ENCODE assay signal across 25 cellular contexts in the genomic region with DNA sequence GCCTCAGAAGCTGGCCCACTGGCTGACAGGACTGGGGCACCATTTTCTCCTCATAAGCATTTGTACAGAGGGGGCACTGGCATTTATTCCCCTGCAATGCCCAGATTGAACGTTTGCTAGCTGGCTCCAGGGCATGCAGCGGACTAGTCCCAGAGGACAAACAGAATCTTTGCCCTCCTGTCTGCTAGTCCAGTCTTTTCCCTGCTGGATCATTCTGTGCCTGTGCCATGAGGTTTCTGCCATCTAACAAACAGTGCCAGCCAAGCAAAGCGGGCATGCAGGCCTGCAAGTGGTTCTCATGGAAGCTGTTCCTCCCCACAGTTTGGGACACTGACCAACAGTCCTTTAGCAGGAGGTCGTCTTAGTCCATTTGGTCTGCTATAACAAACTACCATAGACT. TPM values are rescaled to one million over a fixed set of nuclear protein-coding genes. Genes with fewer than 3 reads are reported as not detected.
DNase-seq lines count a peak whose midpoint lies in the region; ATAC-seq, FAIRE-seq and TF ChIP-seq lines count a peak whose summit lies in the region.
"Had no signal": no experiment of that assay in that cellular context is flagged by ENCODE, and none has a peak within 500 bp of the region (broad histone marks: within the 10 kb centered on the region; RNA-seq: fewer than 3 reads in every experiment).

No MANE protein-coding gene starts in this region.

- peaks cover 6% of the 10 kb centered on the region for H3K36me3 Mint-ChIP-seq in natural killer cell
- H3K36me3 Mint-ChIP-seq in natural killer cell treated with Interleukin-12 subunit alpha and Interleukin-12 subunit beta and Interleukin-15 and Interleukin-18, amount 100 ng/mL, for 72 hours: peaks cover 14% of the 10 kb centered on the region
- peaks cover 16 to 36% of the 10 kb centered on the region in 2 donors for H3K36me3 Mint-ChIP-seq in naive B cell

- DNase-seq in natural killer cell: no peak
- no peak for DNase-seq in natural killer cell treated with Interleukin-12 subunit alpha and Interleukin-12 subunit beta and Interleukin-15 and Interleukin-18, amount 100 ng/mL, for 72 hours (ENCODE audit: low spot score)
- DNase-seq in bronchial epithelial cell (ENCODE audit: low read depth): no peak
- no peak for DNase-seq in naive B cell
- no peak for DNase-seq in DMS53 treated with DMSO at 0.1 percent for 48 hours (lab: John Stamatoyannopoulos, UW; ENCODE audit: unreplicated experiment)
- DNase-seq in GF-D8 (lab: John Stamatoyannopoulos, UW): no peak
- DNase-seq: Caco-2, DMS 273 treated with DMSO at 0.1 percent for 48 hours, DND-41, GOT3, IMR-90, NCI-H1105, NCI-H146, NCI-H2029, NCI-H2227 treated with DMSO at 0.1 percent for 48 hours, NCI-H510A treated with DMSO at 0.1 percent for 48 hours, NCI-H748 treated with DMSO at 0.1 percent for 48 hours, PC-9, RPMI8226, SHP77 had no signal

- no peaks in the 10 kb centered on the region for H3K27me3 Mint-ChIP-seq in natural killer cell (ENCODE audit: low read depth in 2 of 2)
- H3K27me3 Mint-ChIP-seq in natural killer cell treated with Interleukin-12 subunit alpha and Interleukin-12 subunit beta and Interleukin-15 and Interleukin-18, amount 100 ng/mL, for 72 hours: no peaks in the 10 kb centered on the region
- H3K27me3 Mint-ChIP-seq in naive B cell: no peaks in the 10 kb centered on the region

- FAIRE-seq in bronchial epithelial cell (lab: Jason Lieb, UNC): peak; percentile 64
- FAIRE-seq: A204.1, GM12891, HTR-8/SVneo had no signal

- peaks cover 5% of the 10 kb centered on the region for H3K36me3 ChIP-seq in bronchial epithelial cell (ENCODE audit: control insufficient read depth, insufficient read depth, low read length)

- no peak overlapping the region for H3K4me3 ChIP-seq in bronchial epithelial cell (ENCODE audit: low read depth, low read length)
- H3K4me3 ChIP-seq: PC-9 had no signal

- H3K27ac Mint-ChIP-seq in natural killer cell (peak overlapping the region; percentile 29 to 33), naive B cell (peak overlapping the region in 5 of 6 donors; percentile 33 to 59 (median 51))
- peak overlapping the region in 1 of 2 donors; percentile 33 for H3K27ac Mint-ChIP-seq in natural killer cell treated with Interleukin-12 subunit alpha and Interleukin-12 subunit beta and Interleukin-15 and Interleukin-18, amount 100 ng/mL, for 72 hours

- H3K4me1 Mint-ChIP-seq in natural killer cell (peaks cover 13 to 28% of the 10 kb centered on the region in 2 donors), naive B cell (peaks cover 0 to 8% (median 4%) of the 10 kb centered on the region in 3 donors)
- H3K4me1 Mint-ChIP-seq in natural killer cell treated with Interleukin-12 subunit alpha and Interleukin-12 subunit beta and Interleukin-15 and Interleukin-18, amount 100 ng/mL, for 72 hours (ENCODE audit: low read depth in 2 of 2): peaks cover 0 to 10% of the 10 kb centered on the region in 2 donors

- ATAC-seq in natural killer cell (no peak), naive B cell (ENCODE audit: low read depth in 2 of 2) (no peak), GM18517 (IDR thresholded peaks at IDR 0.05; ENCODE audit: unreplicated experiment) (no peak)
- ATAC-seq in natural killer cell treated with Interleukin-12 subunit alpha and Interleukin-12 subunit beta and Interleukin-15 and Interleukin-18, amount 100 ng/mL, for 72 hours: no peak
- ATAC-seq: HCT116 had no signal

- H3K27me3 ChIP-seq in bronchial epithelial cell (ENCODE audit: control insufficient read depth, insufficient read depth, low read length): no peaks in the 10 kb centered on the region

- H3K9me3 Mint-ChIP-seq in natural killer cell: no peaks in the 10 kb centered on the region
- no peaks in the 10 kb centered on the region for H3K9me3 Mint-ChIP-seq in natural killer cell treated with Interleukin-12 subunit alpha and Interleukin-12 subunit beta and Interleukin-15 and Interleukin-18, amount 100 ng/mL, for 72 hours
- no peaks in the 10 kb centered on the region for H3K9me3 Mint-ChIP-seq in naive B cell

- TF ChIP-seq CTCF in natural killer cell (IDR thresholded peaks at IDR 0.05): no peak
- no peak for TF ChIP-seq CTCF in bronchial epithelial cell (IDR thresholded peaks at IDR 0.05; ENCODE audit: insufficient read depth, low read length, severe bottlenecking)

- no peak overlapping the region for H3K4me3 Mint-ChIP-seq in natural killer cell
- no peak overlapping the region for H3K4me3 Mint-ChIP-seq in natural killer cell treated with Interleukin-12 subunit alpha and Interleukin-12 subunit beta and Interleukin-15 and Interleukin-18, amount 100 ng/mL, for 72 hours
- H3K4me3 Mint-ChIP-seq in naive B cell: no peak overlapping the region

- intact Hi-C loops in natural killer cell (cut with micrococcal nuclease): no loop called here

RNA-seq across cellular contexts. Expression of a gene that starts 53.4 kb away (rescaled TPM):
- total RNA-seq in natural killer cell (not detected), bronchial epithelial cell (under 0.01 TPM in 1 of 2 replicates, not detected in the other)
- not detected for total RNA-seq in natural killer cell treated with Interleukin-12 subunit alpha and Interleukin-12 subunit beta and Interleukin-15 and Interleukin-18, amount 100 ng/mL, for 72 hours
- under 1 TPM in 3 of 6 donors, not detected in 3; 0.18 to 0.64 (median 0.20) TPM for polyA plus RNA-seq in naive B cell (ENCODE audit: low read depth in 6 of 6)
- total RNA-seq: Caco-2, IMR-90, PC-9 had no signal
- polyA plus RNA-seq: IMR-90 had no signal
